Comparison of ENCODE assay signal across 10 cellular contexts in the genomic region with DNA sequence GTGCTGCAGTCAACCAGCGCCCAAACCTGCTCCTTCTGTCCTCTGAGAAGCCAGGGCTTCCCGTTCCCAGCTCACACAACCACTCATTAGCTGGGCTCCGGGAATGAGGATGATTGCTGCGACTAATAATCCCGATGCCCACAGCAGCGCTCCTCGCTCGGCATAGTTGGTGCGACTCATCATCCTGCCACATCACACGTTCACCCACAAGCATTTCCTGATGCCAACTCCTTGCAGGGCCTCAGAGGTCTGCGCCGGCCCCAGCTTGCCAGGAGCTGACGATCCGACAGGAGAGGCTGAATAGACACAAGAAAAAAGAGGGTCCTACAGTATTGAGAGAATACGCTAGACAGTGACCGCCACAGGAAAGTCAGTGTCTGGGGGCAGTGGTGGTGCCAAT. TPM values are rescaled to one million over a fixed set of nuclear protein-coding genes. Genes with fewer than 3 reads are reported as not detected.
DNase-seq lines count a peak whose midpoint lies in the region; ATAC-seq and TF ChIP-seq lines count a peak whose summit lies in the region.
"Had no signal": no experiment of that assay in that cellular context is flagged by ENCODE, and none has a peak within 500 bp of the region (broad histone marks: within the 10 kb centered on the region; RNA-seq: fewer than 3 reads in every experiment).

No MANE protein-coding gene starts in this region.

- intact Hi-C loops in HCT116 (cut with micrococcal nuclease), result no loop called here

- H3K36me3 ChIP-seq in HCT116 (ENCODE audit: control insufficient read depth in 1 of 2, insufficient read depth in 2 of 2, low read length in 2 of 2), result no peaks in the 10 kb centered on the region
- H3K36me3 ChIP-seq: prostate gland had no signal

- H3K4me3 ChIP-seq in HCT116 (replicated peaks in 1 of 2; ENCODE audit: low read depth in 1 of 2, low read length in 2 of 2) (peak overlapping the region in 1 of 2 experiments; percentile 3; a peak in 2 of 4 replicates), epithelial cell of proximal tubule (ENCODE audit: low read depth, low read length) (peak overlapping the region; percentile 8)
- H3K4me3 ChIP-seq: prostate gland had no signal

- no peaks in the 10 kb centered on the region for H3K9me3 Mint-ChIP-seq in T-cell
- no peaks in the 10 kb centered on the region for H3K9me3 Mint-ChIP-seq in stimulated activated naive B cell treated with anti-CD40 and anti-IgM and Interleukin-4, amounts not matched to agents 10 μg/mL and 1 μg/mL and 100 μg/mL, for 72 hours

- H3K4me3 Mint-ChIP-seq in T-cell, result peak overlapping the region in 2 of 3 donors; percentile 15 to 26
- no peak overlapping the region for H3K4me3 Mint-ChIP-seq in stimulated activated naive B cell treated with anti-CD40 and anti-IgM and Interleukin-4, amounts not matched to agents 10 μg/mL and 1 μg/mL and 100 μg/mL, for 72 hours

- H2AFZ ChIP-seq in HCT116 (ENCODE audit: low read depth, low read length, poor library complexity, severe bottlenecking), result no peak overlapping the region

- H3K79me2 ChIP-seq in HCT116 (ENCODE audit: insufficient read depth, low read length), result no peaks in the 10 kb centered on the region

- H4K20me1 ChIP-seq in HCT116 (ENCODE audit: insufficient read depth), result no peaks in the 10 kb centered on the region

- H3K27ac Mint-ChIP-seq in T-cell, result peak overlapping the region in 1 of 2 donors; percentile 74
- peak overlapping the region; percentile 70 for H3K27ac Mint-ChIP-seq in stimulated activated naive B cell treated with anti-CD40 and anti-IgM and Interleukin-4, amounts not matched to agents 10 μg/mL and 1 μg/mL and 100 μg/mL, for 72 hours

- peak overlapping the region; percentile 48 for H3K27ac ChIP-seq in HCT116 (ENCODE audit: low read depth, low read length)
- H3K27ac ChIP-seq: prostate gland had no signal

- H3K4me2 ChIP-seq in HCT116 (ENCODE audit: low read length), result peak overlapping the region; percentile 51

- H3K27me3 Mint-ChIP-seq in T-cell, result peaks cover 4 to 7% of the 10 kb centered on the region in 2 donors
- H3K27me3 Mint-ChIP-seq in stimulated activated naive B cell treated with anti-CD40 and anti-IgM and Interleukin-4, amounts not matched to agents 10 μg/mL and 1 μg/mL and 100 μg/mL, for 72 hours, result peaks cover 0 to 5% of the 10 kb centered on the region in 2 donors

- DNase-seq in HCT116 (ENCODE audit: low read depth, low spot score) (no peak), T-cell (no peak), epithelial cell of proximal tubule (ENCODE audit: low read depth) (no peak), NCI-H82 treated with DMSO at 0.1 percent for 48 hours (lab: John Stamatoyannopoulos, UW; ENCODE audit: unreplicated experiment) (no peak), Kasumi-1 (lab: John Stamatoyannopoulos, UW) (no peak)
- DNase-seq in stimulated activated naive B cell treated with anti-CD40 and anti-IgM and Interleukin-4, amounts not matched to agents 10 μg/mL and 1 μg/mL and 100 μg/mL, for 72 hours, result no peak
- DNase-seq: activated CD4-positive, alpha-beta T cell treated with anti-CD3 and anti-CD28 coated beads, Interleukin-2, amount 50 U/mL, for 1 hour; cortex of kidney had no signal

- TF ChIP-seq POLR2A in HCT116 (IDR thresholded peaks at IDR 0.05; ENCODE audit: borderline replicate concordance, extremely low read depth, insufficient read depth, insufficient read length), result no peak

- H3K4me1 Mint-ChIP-seq in T-cell, result peaks cover 4 to 5% (median 4%) of the 10 kb centered on the region in 3 donors
- no peaks in the 10 kb centered on the region for H3K4me1 Mint-ChIP-seq in stimulated activated naive B cell treated with anti-CD40 and anti-IgM and Interleukin-4, amounts not matched to agents 10 μg/mL and 1 μg/mL and 100 μg/mL, for 72 hours

- BruUV-seq in HCT116 (replicated peaks; lab: Mats Ljungman, UMichigan), result no TSS peak

- no peaks in the 10 kb centered on the region for H3K9me2 ChIP-seq in HCT116 (ENCODE audit: insufficient read depth)

- TF ChIP-seq RAD21 in HCT116 (IDR thresholded peaks at IDR 0.05; ENCODE audit: low read depth), result no peak

- H3K4me1 ChIP-seq in HCT116 (ENCODE audit: control insufficient read depth in 1 of 2, insufficient read depth in 2 of 2, low read length in 2 of 2), result peaks cover 6 to 17% of the 10 kb centered on the region in 2 experiments; a peak in 3 of 4 replicates
- H3K4me1 ChIP-seq: prostate gland had no signal

- no peaks in the 10 kb centered on the region for H3K36me3 Mint-ChIP-seq in T-cell
- H3K36me3 Mint-ChIP-seq in stimulated activated naive B cell treated with anti-CD40 and anti-IgM and Interleukin-4, amounts not matched to agents 10 μg/mL and 1 μg/mL and 100 μg/mL, for 72 hours, result peaks cover 0 to 1% of the 10 kb centered on the region in 2 donors

- TF ChIP-seq CTCF in HCT116 (IDR thresholded peaks at IDR 0.05 in 2 of 3, conservative IDR thresholded peaks at IDR 0.05 in 1 of 3; ENCODE audit: borderline replicate concordance in 1 of 3, insufficient read depth in 1 of 3, low read depth in 2 of 3, low read length in 2 of 3), result no peak
- no peak for TF ChIP-seq CTCF in epithelial cell of proximal tubule (conservative IDR thresholded peaks at IDR 0.05; ENCODE audit: low read depth, low read length)

- CTCF ChIA-PET in HCT116 (lab: Charles Lee), result no interaction called here
- CTCF ChIA-PET in T-cell (lab: Charles Lee), result no interaction called here

- ATAC-seq in HCT116 (peak; percentile 83), T-cell (replicated peaks in 1 of 4) (peak in 2 of 4 experiments; percentile 15 to 67), GM19467 (IDR thresholded peaks at IDR 0.05; ENCODE audit: unreplicated experiment) (no peak)
- ATAC-seq in stimulated activated naive B cell treated with anti-CD40 and anti-IgM and Interleukin-4, amounts not matched to agents 10 μg/mL and 1 μg/mL and 100 μg/mL, for 72 hours (replicated peaks), result no peak

- POLR2A ChIA-PET in HCT116 (lab: Charles Lee), result interaction anchor here (1.2 to 2.3 kb wide), 2 partner anchors 9 to 10 kb away, joined by 4 to 9 read pairs; no protein-coding TSS in a partner anchor
- POLR2A ChIA-PET in T-cell (lab: Charles Lee), result interaction anchor here in 1 of 2 donors (0.7 kb wide), 1 partner anchor 665 kb away, joined by 3 read pairs; no protein-coding TSS in a partner anchor

- peak overlapping the region; percentile 20 for H3K9ac ChIP-seq in HCT116 (ENCODE audit: low read length)

- no peaks in the 10 kb centered on the region for H3K9me3 ChIP-seq in HCT116 (ENCODE audit: control insufficient read depth in 1 of 2, insufficient read depth in 1 of 2, low read depth in 1 of 2, low read length in 2 of 2)
- H3K9me3 ChIP-seq: prostate gland had no signal

- H3K27me3 ChIP-seq in HCT116 (ENCODE audit: insufficient read depth, low read length), result no peaks in the 10 kb centered on the region

- RAD21 ChIA-PET in HCT116 (lab: Charles Lee; ENCODE audit: low non-redundant PET in 1 of 2, low total read pairs in 2 of 2, uncharacterized antibody in 2 of 2, unreplicated experiment in 2 of 2), result no interaction called here

TF ChIP-seq in HCT116, 20 proteins besides CTCF, POLR2A, EP300 and RAD21:
- TF ChIP-seq FOSL1 (IDR thresholded peaks at IDR 0.05; ENCODE audit: low read depth) (peak; percentile 47), SRF (IDR thresholded peaks at IDR 0.05; ENCODE audit: low read depth) (no peak), SP1 (IDR thresholded peaks at IDR 0.05; ENCODE audit: low read depth) (peak; percentile 50), EZH2 (IDR thresholded peaks at IDR 0.05) (no peak)
TF ChIP-seq in HCT116: peak in this region for 2.

RNA-seq across cellular contexts. Expression of a gene that starts 10.6 kb away (rescaled TPM):
- total RNA-seq in HCT116 (2021; ENCODE audit: unreplicated experiment) (190 TPM), T-cell (100 to 1,000 TPM; 105 to 142 (median 115) TPM), epithelial cell of proximal tubule (157 and 161 TPM in 2 replicates)
- polyA plus RNA-seq in HCT116 (2012), result 148 and 171 TPM in 2 replicates

RNA-seq across cellular contexts. Expression of a gene that starts 55.0 kb away (rescaled TPM):
- total RNA-seq in HCT116 (2021; ENCODE audit: unreplicated experiment), result 66.0 TPM
- 51.2 and 55.1 TPM in 2 replicates for polyA plus RNA-seq in HCT116 (2012)
- total RNA-seq in T-cell, result 10 to 100 TPM; 30.8 to 41.3 (median 35.8) TPM
- 51.9 and 90.2 TPM in 2 replicates for total RNA-seq in epithelial cell of proximal tubule

Comparison
In these comparisons a context has a peak if more than half of its experiments do, and no peak if none do; other contexts are left out.
1. H3K4me3 Mint-ChIP-seq: peak in T-cell (2 of 3); none in stimulated activated naive B cell treated with anti-CD40 and anti-IgM and Interleukin-4, amounts not matched to agents 10 μg/mL and 1 μg/mL and 100 μg/mL, for 72 hours (0 of 2).